In the genomic region with DNA sequence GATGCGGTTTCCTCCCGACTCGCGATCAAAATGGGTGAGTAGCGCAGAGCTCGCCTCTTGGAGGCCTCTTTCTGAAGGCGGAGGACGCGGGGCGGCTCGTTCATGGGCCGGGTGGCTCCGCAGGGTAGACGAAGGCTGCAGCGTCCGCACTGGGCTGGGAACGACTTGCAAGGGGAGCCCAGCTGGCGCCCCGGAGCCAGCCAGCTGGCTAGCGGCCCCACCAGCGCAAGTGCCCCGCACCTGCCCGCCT, we compare ENCODE assay signal across 8 cellular contexts. TPM values are rescaled to one million over a fixed set of nuclear protein-coding genes. Genes with fewer than 3 reads are reported as not detected.
A peak's percentile ranks its signal among the peaks of the same experiment; 100 is the strongest.
DNase-seq lines count a peak whose midpoint lies in the region; ATAC-seq and TF ChIP-seq lines count a peak whose summit lies in the region.

No MANE protein-coding gene starts in this region.

- H3K4me1 Mint-ChIP-seq in T-helper 2 cell treated with Interferon-gamma antibody and Interleukin-4, amounts not matched to agents 5 μg/mL and 100 μg/mL, for 36 hours (ENCODE audit: low read depth), result peaks cover 41% of the 10 kb centered on the region
- peaks cover 33 to 58% (median 50%) of the 10 kb centered on the region in 7 donors for H3K4me1 Mint-ChIP-seq in naive thymus-derived CD4-positive, alpha-beta T cell

- CTCF ChIA-PET in naive thymus-derived CD4-positive, alpha-beta T cell (lab: Charles Lee), result interaction anchor here (0.6 to 4.4 kb wide), 13 partner anchors 9 to 235 kb away, joined by 3 to 30 read pairs (median 4); no protein-coding TSS in a partner anchor

- peaks cover 0 to 13% (median 0%) of the 10 kb centered on the region in 3 experiments for H3K36me3 ChIP-seq in naive thymus-derived CD4-positive, alpha-beta T cell (ENCODE audit: control insufficient read depth in 2 of 3, insufficient read depth in 3 of 3, low read length in 3 of 3)

- no peak for TF ChIP-seq CTCF in cardiac fibroblast (IDR thresholded peaks at IDR 0.05; ENCODE audit: low read depth, low read length)

- H3K27ac Mint-ChIP-seq in T-helper 2 cell treated with Interferon-gamma antibody and Interleukin-4, amounts not matched to agents 5 μg/mL and 100 μg/mL, for 36 hours, result peak overlapping the region; percentile 84
- peak overlapping the region; percentile 85 to 97 (median 90) for H3K27ac Mint-ChIP-seq in naive thymus-derived CD4-positive, alpha-beta T cell

- POLR2A ChIA-PET in naive thymus-derived CD4-positive, alpha-beta T cell (lab: Charles Lee), result interaction anchor here (0.6 to 7.0 kb wide), 18 partner anchors 9 to 564 kb away, joined by 3 to 150 read pairs (median 4); partner anchors contain the start of genes CAPN10, MTERF4 and SNED1

- H3K4me1 ChIP-seq in naive thymus-derived CD4-positive, alpha-beta T cell (ENCODE audit: control insufficient read depth in 2 of 2, insufficient read depth in 2 of 2, low read length in 2 of 2), result peaks cover 13 to 26% of the 10 kb centered on the region in 2 donors

- H3K27ac ChIP-seq in naive thymus-derived CD4-positive, alpha-beta T cell (ENCODE audit: low read depth, low read length), result peak overlapping the region; percentile 71

- no peaks in the 10 kb centered on the region for H3K27me3 Mint-ChIP-seq in T-helper 2 cell treated with Interferon-gamma antibody and Interleukin-4, amounts not matched to agents 5 μg/mL and 100 μg/mL, for 36 hours (ENCODE audit: low read depth)
- H3K27me3 Mint-ChIP-seq in naive thymus-derived CD4-positive, alpha-beta T cell, result no peaks in the 10 kb centered on the region

- peaks cover 7% of the 10 kb centered on the region for H3K36me3 Mint-ChIP-seq in T-helper 2 cell treated with Interferon-gamma antibody and Interleukin-4, amounts not matched to agents 5 μg/mL and 100 μg/mL, for 36 hours (ENCODE audit: low read depth)
- H3K36me3 Mint-ChIP-seq in naive thymus-derived CD4-positive, alpha-beta T cell, result peaks cover 0 to 14% (median 4%) of the 10 kb centered on the region in 5 donors

- H3K9me3 Mint-ChIP-seq in T-helper 2 cell treated with Interferon-gamma antibody and Interleukin-4, amounts not matched to agents 5 μg/mL and 100 μg/mL, for 36 hours, result no peaks in the 10 kb centered on the region
- no peaks in the 10 kb centered on the region for H3K9me3 Mint-ChIP-seq in naive thymus-derived CD4-positive, alpha-beta T cell

- DNase-seq in T-helper 2 cell treated with Interferon-gamma antibody and Interleukin-4, amounts not matched to agents 5 μg/mL and 100 μg/mL, for 36 hours (ENCODE audit: low spot score), result no peak
- DNase-seq in T-helper 2 cell, result no peak
- DNase-seq in cardiac fibroblast (ENCODE audit: low read depth in 2 of 2), result no peak
- no peak for DNase-seq in naive thymus-derived CD4-positive, alpha-beta T cell
- no peak for DNase-seq in iPS-NIHi11 (ENCODE audit: low spot score)
- DNase-seq in NK-92 treated with Interleukin-12 subunit alpha and Interleukin-12 subunit beta, amount 100 ng/mL, for 24 hours (lab: John Stamatoyannopoulos, UW), result no peak
- DNase-seq in cerebellar cortex (ENCODE audit: low spot score), result no peak

- peak overlapping the region; percentile 90 for H3K4me3 Mint-ChIP-seq in T-helper 2 cell treated with Interferon-gamma antibody and Interleukin-4, amounts not matched to agents 5 μg/mL and 100 μg/mL, for 36 hours
- peak overlapping the region; percentile 95 to 100 (median 98) for H3K4me3 Mint-ChIP-seq in naive thymus-derived CD4-positive, alpha-beta T cell

- peak; percentile 13 for ATAC-seq in HG03460 (IDR thresholded peaks at IDR 0.05; ENCODE audit: unreplicated experiment)
- ATAC-seq in naive thymus-derived CD4-positive, alpha-beta T cell, result no peak

- intact Hi-C loops in naive thymus-derived CD4-positive, alpha-beta T cell (cut with micrococcal nuclease), result loop anchor here (1.0 to 5.0 kb wide), 10 partner anchors 47 to 732 kb away; partner anchors contain the start of genes ATG4B (in 1 of the 2), DUSP28 (in 1 of the 2), FARP2 (in 1 of the 2) and HDLBP (in 1 of the 2)

- H3K4me3 ChIP-seq in cardiac fibroblast (replicated peaks in 1 of 2; ENCODE audit: low read depth in 2 of 2, low read length in 2 of 2), result peak overlapping the region; percentile 84 to 85
- H3K4me3 ChIP-seq in naive thymus-derived CD4-positive, alpha-beta T cell (ENCODE audit: low read length), result peak overlapping the region; percentile 97

- H3K27me3 ChIP-seq in naive thymus-derived CD4-positive, alpha-beta T cell (ENCODE audit: control insufficient read depth in 2 of 2, insufficient read depth in 2 of 2, low read length in 2 of 2), result no peaks in the 10 kb centered on the region

- no peaks in the 10 kb centered on the region for H3K9me3 ChIP-seq in naive thymus-derived CD4-positive, alpha-beta T cell (ENCODE audit: control insufficient read depth in 2 of 3, low read length in 3 of 3)

RNA-seq across cellular contexts. Expression of gene PASK, which starts 0.3 kb away (rescaled TPM):
- total RNA-seq in naive thymus-derived CD4-positive, alpha-beta T cell, result 100 to 1,000 TPM in 3 of 5 experiments, 10 to 100 TPM in 2; 72.0 to 160 (median 127) TPM
- 10 to 100 TPM; 15.0 to 25.3 TPM for polyA plus RNA-seq in naive thymus-derived CD4-positive, alpha-beta T cell

RNA-seq across cellular contexts. Expression of gene PPP1R7, which starts 0.7 kb away (rescaled TPM):
- total RNA-seq in naive thymus-derived CD4-positive, alpha-beta T cell, result 100 to 1,000 TPM in 1 of 5 experiments, 10 to 100 TPM in 4; 39.2 to 105 (median 55.3) TPM
- 100 to 1,000 TPM; 110 to 122 TPM for polyA plus RNA-seq in naive thymus-derived CD4-positive, alpha-beta T cell

RNA-seq across cellular contexts. Expression of gene ANO7, which starts 38.9 kb away (rescaled TPM):
- under 1 TPM; 0.16 to 0.94 (median 0.27) TPM for total RNA-seq in naive thymus-derived CD4-positive, alpha-beta T cell
- under 1 TPM in 1 of 2 donors, not detected in 1; 0.32 TPM for polyA plus RNA-seq in naive thymus-derived CD4-positive, alpha-beta T cell

RNA-seq across cellular contexts. Expression of gene MTERF4, which starts 47.5 kb away (rescaled TPM):
- total RNA-seq in naive thymus-derived CD4-positive, alpha-beta T cell, result 100 to 1,000 TPM in 2 of 5 experiments, 10 to 100 TPM in 3; 45.3 to 214 (median 91.8) TPM
- 10 to 100 TPM; 73.1 to 82.3 TPM for polyA plus RNA-seq in naive thymus-derived CD4-positive, alpha-beta T cell
